In the genomic region with DNA sequence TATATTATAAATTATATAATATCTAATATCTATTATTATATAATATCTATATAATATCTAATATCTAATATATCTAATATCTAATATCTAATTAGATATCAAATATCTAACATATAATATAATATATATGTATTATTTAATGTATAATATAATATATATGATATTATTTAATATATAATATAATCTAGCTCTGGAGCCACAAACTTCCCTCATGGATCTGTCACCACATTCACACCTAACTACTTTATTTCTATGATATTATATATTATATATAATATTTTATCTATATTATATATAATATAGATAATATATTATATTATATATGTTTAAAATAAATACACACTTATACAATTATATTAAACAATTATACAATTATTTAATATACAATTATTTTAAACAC, we compare ENCODE assay signal across 28 cellular contexts.
"Had no signal": no experiment of that assay in that cellular context is flagged by ENCODE, and none has a peak within 500 bp of the region (broad histone marks: within the 10 kb centered on the region; RNA-seq: fewer than 3 reads in every experiment).

No MANE protein-coding gene starts in this region.

- H3K36me3 ChIP-seq: stomach, thoracic aorta, thyroid gland, tibial artery, tibial nerve, transverse colon, upper lobe of left lung, upper lobe of right lung, uterus, vagina had no signal

- H3K4me3 ChIP-seq: stomach, testis, thoracic aorta, thyroid gland, tibial artery, tibial nerve, transverse colon, upper lobe of left lung, upper lobe of right lung, uterus, vagina had no signal

- ATAC-seq: stimulated activated effector memory CD8-positive, alpha-beta T cell treated with anti-CD3 and anti-CD28 coated beads, Interleukin-12 subunit alpha, Interleukin-12 subunit beta, amount 100 ng/mL, for 72 hours; stimulated activated memory B cell treated with anti-CD40 and anti-IgM and Interleukin-4, amounts not matched to agents 10 μg/mL and 1 μg/mL and 100 μg/mL, for 72 hours; stimulated activated naive B cell treated with anti-CD40 and anti-IgM and Interleukin-4, amounts not matched to agents 10 μg/mL and 1 μg/mL and 100 μg/mL, for 72 hours; stimulated activated naive CD8-positive, alpha-beta T cell treated with anti-CD3 and anti-CD28 coated beads, Interleukin-15, amount 100 ng/mL, for 72 hours; stimulated activated naive CD8-positive, alpha-beta T cell treated with anti-CD3 and anti-CD28 coated beads, Interleukin-15, Interleukin-2, amounts not matched to agents 100 U/mL and 50 U/mL, for 24 hours; upper lobe of right lung had no signal

- H3K4me1 Mint-ChIP-seq: stimulated activated effector memory CD8-positive, alpha-beta T cell treated with anti-CD3 and anti-CD28 coated beads, Interleukin-12 subunit alpha, Interleukin-12 subunit beta, amount 100 ng/mL, for 72 hours; stimulated activated memory B cell treated with anti-CD40 and anti-IgM and Interleukin-4, amounts not matched to agents 10 μg/mL and 1 μg/mL and 100 μg/mL, for 72 hours; stimulated activated naive CD8-positive, alpha-beta T cell treated with anti-CD3 and anti-CD28 coated beads, Interleukin-15, amount 100 ng/mL, for 72 hours had no signal

- DNase-seq: stimulated activated CD4-positive, alpha-beta T cell treated with anti-CD3 and anti-CD28 coated beads, Interleukin-2, amount 100 ng/mL, for 48 hours; stimulated activated CD4-positive, alpha-beta T cell treated with anti-CD3 and anti-CD28 coated beads, Interleukin-4, amount 100 ng/mL, for 1 hour; stimulated activated CD4-positive, alpha-beta T cell treated with anti-CD3 and anti-CD28 coated beads, Interleukin-4, amount 100 ng/mL, for 24 hours; stimulated activated CD4-positive, alpha-beta T cell treated with anti-CD3 and anti-CD28 coated beads, Interleukin-4, amount 100 ng/mL, for 4 hours; stimulated activated CD8-positive, alpha-beta memory T cell treated with anti-CD3 and anti-CD28 coated beads, Interleukin-4, amount 100 ng/mL, for 48 hours; stimulated activated naive B cell treated with anti-CD40 and anti-IgM and Interleukin-4, amounts not matched to agents 10 μg/mL and 1 μg/mL and 100 μg/mL, for 72 hours; stimulated activated naive CD4-positive, alpha-beta T cell; stimulated activated naive CD4-positive, alpha-beta T cell treated with Interleukin-2 at 50 U/mL for 16 hours; stimulated activated naive CD8-positive, alpha-beta T cell treated with anti-CD3 and anti-CD28 coated beads, Interleukin-15, amount 100 ng/mL, for 72 hours; stimulated activated naive CD8-positive, alpha-beta T cell treated with anti-CD3 and anti-CD28 coated beads, Interleukin-15, Interleukin-2, amounts not matched to agents 100 U/mL and 50 U/mL, for 24 hours; stomach; substantia nigra; testis; thyroid gland; tibial artery; transverse colon; trophoblast cell; upper lobe of left lung; upper lobe of right lung; uterus had no signal

- H3K9me3 Mint-ChIP-seq: stimulated activated memory B cell treated with anti-CD40 and anti-IgM and Interleukin-4, amounts not matched to agents 10 μg/mL and 1 μg/mL and 100 μg/mL, for 72 hours; stimulated activated naive B cell treated with anti-CD40 and anti-IgM and Interleukin-4, amounts not matched to agents 10 μg/mL and 1 μg/mL and 100 μg/mL, for 72 hours; type B pancreatic cell had no signal

- H3K27me3 ChIP-seq: stomach, testis, thyroid gland, tibial artery, tibial nerve, transverse colon, upper lobe of left lung, upper lobe of right lung, uterus, vagina had no signal

- H3K27ac ChIP-seq: stomach, testis, thoracic aorta, thyroid gland, tibial artery, tibial nerve, transverse colon, upper lobe of left lung, upper lobe of right lung, uterus, vagina had no signal

- H3K36me3 Mint-ChIP-seq: stimulated activated effector memory CD8-positive, alpha-beta T cell treated with anti-CD3 and anti-CD28 coated beads, Interleukin-12 subunit alpha, Interleukin-12 subunit beta, amount 100 ng/mL, for 72 hours; stimulated activated memory B cell treated with anti-CD40 and anti-IgM and Interleukin-4, amounts not matched to agents 10 μg/mL and 1 μg/mL and 100 μg/mL, for 72 hours; stimulated activated naive B cell treated with anti-CD40 and anti-IgM and Interleukin-4, amounts not matched to agents 10 μg/mL and 1 μg/mL and 100 μg/mL, for 72 hours; type B pancreatic cell had no signal

- FAIRE-seq: urothelium cell line had no signal

- H3K27me3 Mint-ChIP-seq: stimulated activated memory B cell treated with anti-CD40 and anti-IgM and Interleukin-4, amounts not matched to agents 10 μg/mL and 1 μg/mL and 100 μg/mL, for 72 hours; stimulated activated naive B cell treated with anti-CD40 and anti-IgM and Interleukin-4, amounts not matched to agents 10 μg/mL and 1 μg/mL and 100 μg/mL, for 72 hours; stimulated activated naive CD8-positive, alpha-beta T cell treated with anti-CD3 and anti-CD28 coated beads, Interleukin-15, amount 100 ng/mL, for 72 hours; stimulated activated naive CD8-positive, alpha-beta T cell treated with anti-CD3 and anti-CD28 coated beads, Interleukin-15, Interleukin-2, amounts not matched to agents 100 ng/mL and 50 ng/mL, for 24 hours; type B pancreatic cell had no signal

- H3K4me1 ChIP-seq: stomach, testis, thyroid gland, tibial artery, tibial nerve, transverse colon, upper lobe of left lung, upper lobe of right lung, uterus, vagina had no signal

- H3K9me3 ChIP-seq: stomach, testis, thoracic aorta, thyroid gland, tibial artery, tibial nerve, transverse colon, upper lobe of left lung, upper lobe of right lung, uterus, vagina had no signal

- H3K4me3 Mint-ChIP-seq: stimulated activated effector memory CD8-positive, alpha-beta T cell treated with anti-CD3 and anti-CD28 coated beads, Interleukin-12 subunit alpha, Interleukin-12 subunit beta, amount 100 ng/mL, for 72 hours; stimulated activated memory B cell treated with anti-CD40 and anti-IgM and Interleukin-4, amounts not matched to agents 10 μg/mL and 1 μg/mL and 100 μg/mL, for 72 hours; stimulated activated naive B cell treated with anti-CD40 and anti-IgM and Interleukin-4, amounts not matched to agents 10 μg/mL and 1 μg/mL and 100 μg/mL, for 72 hours; stimulated activated naive CD8-positive, alpha-beta T cell treated with anti-CD3 and anti-CD28 coated beads, Interleukin-15, amount 100 ng/mL, for 72 hours; stimulated activated naive CD8-positive, alpha-beta T cell treated with anti-CD3 and anti-CD28 coated beads, Interleukin-15, Interleukin-2, amounts not matched to agents 100 ng/mL and 50 ng/mL, for 24 hours; type B pancreatic cell had no signal

- H3K27ac Mint-ChIP-seq: stimulated activated effector memory CD8-positive, alpha-beta T cell treated with anti-CD3 and anti-CD28 coated beads, Interleukin-12 subunit alpha, Interleukin-12 subunit beta, amount 100 ng/mL, for 72 hours; stimulated activated memory B cell treated with anti-CD40 and anti-IgM and Interleukin-4, amounts not matched to agents 10 μg/mL and 1 μg/mL and 100 μg/mL, for 72 hours; stimulated activated naive B cell treated with anti-CD40 and anti-IgM and Interleukin-4, amounts not matched to agents 10 μg/mL and 1 μg/mL and 100 μg/mL, for 72 hours; stimulated activated naive CD8-positive, alpha-beta T cell treated with anti-CD3 and anti-CD28 coated beads, Interleukin-15, amount 100 ng/mL, for 72 hours; stimulated activated naive CD8-positive, alpha-beta T cell treated with anti-CD3 and anti-CD28 coated beads, Interleukin-15, Interleukin-2, amounts not matched to agents 100 ng/mL and 50 ng/mL, for 24 hours; type B pancreatic cell had no signal
